In genomic region chr17:56914641-56915263, GRCh38 we compare ENCODE assay signal across 8 cellular contexts. TPM values are rescaled to one million over a fixed set of nuclear protein-coding genes. Genes with fewer than 3 reads are reported as not detected.
A peak's percentile ranks its signal among the peaks of the same experiment; 100 is the strongest.
DNase-seq lines count a peak whose midpoint lies in the region; ATAC-seq and TF ChIP-seq lines count a peak whose summit lies in the region.

No MANE protein-coding gene starts in this region.

- no peaks in the 10 kb centered on the region for H3K27me3 Mint-ChIP-seq in CD4-positive, alpha-beta T cell

- no peaks in the 10 kb centered on the region for H3K27me3 ChIP-seq in CD4-positive, alpha-beta T cell (ENCODE audit: control insufficient read depth, insufficient read depth, low read length)
- H3K27me3 ChIP-seq in ascending aorta (no peaks in the 10 kb centered on the region), left lung (no peaks in the 10 kb centered on the region), tibial artery (no peaks in the 10 kb centered on the region)

- no peak overlapping the region for H3K27ac ChIP-seq in CD4-positive, alpha-beta T cell (ENCODE audit: low read depth, low read length)
- H3K27ac ChIP-seq in KOPT-K1 (ENCODE audit: low read depth, low read length, poor library complexity, severe bottlenecking) (peak overlapping the region; percentile 88), ascending aorta (peak overlapping the region; percentile 87), left lung (peak overlapping the region; percentile 93 to 100), tibial artery (peak overlapping the region; percentile 83 to 86)

- H3K4me3 ChIP-seq in ascending aorta (peak overlapping the region; percentile 91 to 92), left lung (peak overlapping the region; percentile 91 to 98), tibial artery (peak overlapping the region; percentile 71 to 89)

- no peaks in the 10 kb centered on the region for H3K9me3 ChIP-seq in CD4-positive, alpha-beta T cell (ENCODE audit: control insufficient read depth, low read length)
- H3K9me3 ChIP-seq in KOPT-K1 (ENCODE audit: insufficient read depth, low read length, poor library complexity, severe bottlenecking): peaks cover 11% of the 10 kb centered on the region
- no peaks in the 10 kb centered on the region for H3K9me3 ChIP-seq in ascending aorta
- H3K9me3 ChIP-seq in left lung: no peaks in the 10 kb centered on the region
- H3K9me3 ChIP-seq in tibial artery: no peaks in the 10 kb centered on the region

- peaks cover 34% of the 10 kb centered on the region for H3K4me1 Mint-ChIP-seq in CD4-positive, alpha-beta T cell (ENCODE audit: low read depth)

- intact Hi-C loops in CD4-positive, alpha-beta T cell (cut with DNase I, micrococcal nuclease): loop anchor here in 1 of 2 experiments (5.0 kb wide), 1 partner anchor 48 kb away; the partner anchor contains the start of gene COIL
- intact Hi-C loops in ascending aorta (cut with DNase I) (loop anchor here (5.0 kb wide), 1 partner anchor 63 kb away; the partner anchor contains the start of gene SCPEP1), left lung (cut with DNase I) (no loop called here), tibial artery (cut with DNase I; ENCODE audit: low total_unique reads) (no loop called here)

- H3K36me3 ChIP-seq in KOPT-K1 (ENCODE audit: insufficient read depth, low read length) (peaks cover 23% of the 10 kb centered on the region), ascending aorta (no peaks in the 10 kb centered on the region), left lung (peaks cover 0 to 10% of the 10 kb centered on the region in 2 donors), tibial artery (no peaks in the 10 kb centered on the region)

- DNase-seq in CD4-positive, alpha-beta T cell: no peak
- DNase-seq in ascending aorta (ENCODE audit: low spot score in 2 of 2): no peak
- no peak for DNase-seq in left lung
- no peak for DNase-seq in tibial artery
- DNase-seq in activated CD4-positive, CD25-positive, alpha-beta regulatory T cell (lab: John Stamatoyannopoulos, UW): no peak

- POLR2A ChIA-PET in CD4-positive, alpha-beta T cell (lab: Charles Lee): interaction anchor here (0.7 to 2.7 kb wide), 18 partner anchors 9 to 1573 kb away, joined by 3 to 42 read pairs (median 5); partner anchors contain the start of genes AKAP1, C17orf67, COIL and DGKE

- H3K4me1 ChIP-seq in ascending aorta: peaks cover 0 to 17% of the 10 kb centered on the region in 2 donors
- peaks cover 19 to 75% of the 10 kb centered on the region in 2 donors for H3K4me1 ChIP-seq in left lung
- peaks cover 4 to 46% (median 32%) of the 10 kb centered on the region in 4 donors for H3K4me1 ChIP-seq in tibial artery

- CTCF ChIA-PET in CD4-positive, alpha-beta T cell (lab: Charles Lee): interaction anchor here (1.0 kb wide), 1 partner anchor 79 kb away, joined by 3 read pairs; no protein-coding TSS in a partner anchor

- H3K36me3 Mint-ChIP-seq in CD4-positive, alpha-beta T cell (ENCODE audit: low read depth): peaks cover 22% of the 10 kb centered on the region

- peaks cover 4% of the 10 kb centered on the region for H3K9me3 Mint-ChIP-seq in CD4-positive, alpha-beta T cell

- no peak for TF ChIP-seq CTCF in CD4-positive, alpha-beta T cell (IDR thresholded peaks at IDR 0.05)
- TF ChIP-seq CTCF in ascending aorta (IDR thresholded peaks at IDR 0.05) (no peak), left lung (IDR thresholded peaks at IDR 0.05) (no peak), tibial artery (IDR thresholded peaks at IDR 0.05) (no peak)

- ATAC-seq in CD4-positive, alpha-beta T cell (ENCODE audit: poor library complexity): no peak
- peak; percentile 0 for ATAC-seq in left lung
- ATAC-seq in HG03139 (IDR thresholded peaks at IDR 0.05; ENCODE audit: unreplicated experiment): no peak
- ATAC-seq in GM18520 (IDR thresholded peaks at IDR 0.05; ENCODE audit: unreplicated experiment): no peak

- H3K27ac Mint-ChIP-seq in CD4-positive, alpha-beta T cell: peak overlapping the region; percentile 85

- H3K4me3 Mint-ChIP-seq in CD4-positive, alpha-beta T cell: peak overlapping the region; percentile 90

RNA-seq across cellular contexts. Expression of gene TRIM25, which starts 0.9 kb away (rescaled TPM):
- 10 to 100 TPM; 31.7 to 33.2 TPM for total RNA-seq in CD4-positive, alpha-beta T cell
- total RNA-seq in ascending aorta: 65.3 TPM
- total RNA-seq in left lung: 100 to 1,000 TPM in 1 of 2 donors, 10 to 100 TPM in 1; 71.4 to 127 TPM

RNA-seq across cellular contexts. Expression of gene COIL, which starts 46.1 kb away (rescaled TPM):
- 10 to 100 TPM; 19.4 to 20.3 TPM for total RNA-seq in CD4-positive, alpha-beta T cell
- total RNA-seq in ascending aorta (4.8 TPM), left lung (10 to 100 TPM; 10.9 to 12.3 TPM)
